20 cellular contexts compared by ENCODE assay signal in genomic region chr17:17704931-17705330, GRCh38. TPM values are rescaled to one million over a fixed set of nuclear protein-coding genes. Genes with fewer than 3 reads are reported as not detected.
DNase-seq lines count a peak whose midpoint lies in the region; ATAC-seq and TF ChIP-seq lines count a peak whose summit lies in the region.
"Had no signal": no experiment of that assay in that cellular context is flagged by ENCODE, and none has a peak within 500 bp of the region (broad histone marks: within the 10 kb centered on the region; RNA-seq: fewer than 3 reads in every experiment).

No MANE protein-coding gene starts in this region.

- peaks cover 39 to 80% (median 74%) of the 10 kb centered on the region in 10 experiments for H3K4me1 ChIP-seq in BLaER1 treated with 17β-estradiol and CSF1 and Interleukin-3, amounts not matched to agents 10 nM and 100 nM

- TF ChIP-seq CTCF in HFFc6 (IDR thresholded peaks at IDR 0.05) (no peak), glutamatergic neuron (IDR thresholded peaks at IDR 0.05; ENCODE audit: partially characterized antibody, unreplicated experiment) (no peak), progenitor cell of endocrine pancreas (IDR thresholded peaks at IDR 0.05; ENCODE audit: unreplicated experiment) (no peak)

- H3K9ac ChIP-seq in BLaER1 treated with 17β-estradiol and CSF1 and Interleukin-3, amounts not matched to agents 10 nM and 100 nM = no peak overlapping the region

- H3K27ac ChIP-seq in BLaER1 treated with 17β-estradiol and CSF1 and Interleukin-3, amounts not matched to agents 10 nM and 100 nM = no peak overlapping the region
- H3K27ac ChIP-seq: HL-60 had no signal

- H3K9me3 Mint-ChIP-seq in HFFc6 (no peaks in the 10 kb centered on the region), glutamatergic neuron (ENCODE audit: unreplicated experiment) (peaks cover 9% of the 10 kb centered on the region), progenitor cell of endocrine pancreas (ENCODE audit: low read depth) (no peaks in the 10 kb centered on the region)
- H3K9me3 Mint-ChIP-seq: CD8-positive, alpha-beta T cell; IgD-negative memory B cell had no signal

- peaks cover 0 to 42% (median 28%) of the 10 kb centered on the region in 11 experiments; a peak in 16 of 22 replicates for H3K36me3 ChIP-seq in BLaER1 treated with 17β-estradiol and CSF1 and Interleukin-3, amounts not matched to agents 10 nM and 100 nM

- H3K36me3 Mint-ChIP-seq in HFFc6 (ENCODE audit: low read depth) (peaks cover 4% of the 10 kb centered on the region; the same call in 1 of the 2 replicates), glutamatergic neuron (ENCODE audit: unreplicated experiment) (no peaks in the 10 kb centered on the region), progenitor cell of endocrine pancreas (ENCODE audit: insufficient read depth) (peaks cover 4% of the 10 kb centered on the region)

- ATAC-seq in GM18502 (IDR thresholded peaks at IDR 0.05; ENCODE audit: poor library complexity, unreplicated experiment) (no peak), GM21825 (IDR thresholded peaks at IDR 0.05; ENCODE audit: unreplicated experiment) (no peak)
- ATAC-seq: A549; CD8-positive, alpha-beta T cell; GM12878 had no signal

- DNase-seq in HFFc6 (no peak), glutamatergic neuron (no peak), progenitor cell of endocrine pancreas (ENCODE audit: low spot score, unreplicated experiment) (no peak)
- no peak for DNase-seq in effector CD4-positive, alpha-beta T cell
- DNase-seq: AML-193; Calu3; CD8-positive, alpha-beta T cell; DMS79 treated with DMSO at 0.1 percent for 48 hours; GF-D8; GOT3; H9; Karpas-422; KBM-7 had no signal

- H3K9me3 ChIP-seq in BLaER1 treated with 17β-estradiol and CSF1 and Interleukin-3, amounts not matched to agents 10 nM and 100 nM (replicated peaks in 1 of 11) = no peaks in the 10 kb centered on the region
- H3K9me3 ChIP-seq: A549 had no signal

- H3K4me3 Mint-ChIP-seq in HFFc6 (no peak overlapping the region), glutamatergic neuron (ENCODE audit: unreplicated experiment) (no peak overlapping the region), progenitor cell of endocrine pancreas (ENCODE audit: low read depth) (no peak overlapping the region)
- H3K4me3 Mint-ChIP-seq: CD8-positive, alpha-beta T cell; H9; IgD-negative memory B cell had no signal

- peak overlapping the region; percentile 33; the same call in 1 of the 2 replicates for H3K27ac Mint-ChIP-seq in HFFc6
- peak overlapping the region; percentile 50 for H3K27ac Mint-ChIP-seq in glutamatergic neuron (ENCODE audit: unreplicated experiment)
- H3K27ac Mint-ChIP-seq in progenitor cell of endocrine pancreas = peak overlapping the region; percentile 23
- H3K27ac Mint-ChIP-seq: CD8-positive, alpha-beta T cell; H9 had no signal

- peaks cover 13 to 17% (median 14%) of the 10 kb centered on the region in 11 experiments for H3K27me3 ChIP-seq in BLaER1 treated with 17β-estradiol and CSF1 and Interleukin-3, amounts not matched to agents 10 nM and 100 nM

- peak overlapping the region in 7 of 11 experiments; percentile 38 to 100 (median 98); a peak in 9 of 22 replicates for H3K4me2 ChIP-seq in BLaER1 treated with 17β-estradiol and CSF1 and Interleukin-3, amounts not matched to agents 10 nM and 100 nM
- H3K4me2 ChIP-seq: A549 had no signal

- H3K4me1 Mint-ChIP-seq in HFFc6 (ENCODE audit: low read depth) (peaks cover 39% of the 10 kb centered on the region), glutamatergic neuron (ENCODE audit: low read depth, unreplicated experiment) (peaks cover 21% of the 10 kb centered on the region), progenitor cell of endocrine pancreas (ENCODE audit: low read depth) (peaks cover 42% of the 10 kb centered on the region)

- peaks cover 2% of the 10 kb centered on the region for H3K27me3 Mint-ChIP-seq in HFFc6 (ENCODE audit: insufficient read depth)
- H3K27me3 Mint-ChIP-seq in glutamatergic neuron (ENCODE audit: unreplicated experiment) = peaks cover 22% of the 10 kb centered on the region
- no peaks in the 10 kb centered on the region for H3K27me3 Mint-ChIP-seq in progenitor cell of endocrine pancreas
- H3K27me3 Mint-ChIP-seq: IgD-negative memory B cell had no signal

- peaks cover 97 to 100% (median 99%) of the 10 kb centered on the region in 11 experiments for H4K20me1 ChIP-seq in BLaER1 treated with 17β-estradiol and CSF1 and Interleukin-3, amounts not matched to agents 10 nM and 100 nM

- H3K4me3 ChIP-seq in BLaER1 treated with 17β-estradiol and CSF1 and Interleukin-3, amounts not matched to agents 10 nM and 100 nM = no peak overlapping the region
- H3K4me3 ChIP-seq: A549, GM12878 had no signal

RNA-seq across cellular contexts. Expression of gene RAI1, which starts 23.7 kb away (rescaled TPM):
- 10 to 100 TPM; 26.9 to 29.3 (median 29.0) TPM for total RNA-seq in HFFc6 (2021; fragmentation: NEBNext Ultra II Directional; extraction: Animal tissue kit (Norgen Biotek cat#: 25700))
- total RNA-seq in glutamatergic neuron (ENCODE audit: unreplicated experiment) = 70.2 TPM
- total RNA-seq in progenitor cell of endocrine pancreas = 69.0 and 75.0 TPM in 2 replicates
